In the genomic region with DNA sequence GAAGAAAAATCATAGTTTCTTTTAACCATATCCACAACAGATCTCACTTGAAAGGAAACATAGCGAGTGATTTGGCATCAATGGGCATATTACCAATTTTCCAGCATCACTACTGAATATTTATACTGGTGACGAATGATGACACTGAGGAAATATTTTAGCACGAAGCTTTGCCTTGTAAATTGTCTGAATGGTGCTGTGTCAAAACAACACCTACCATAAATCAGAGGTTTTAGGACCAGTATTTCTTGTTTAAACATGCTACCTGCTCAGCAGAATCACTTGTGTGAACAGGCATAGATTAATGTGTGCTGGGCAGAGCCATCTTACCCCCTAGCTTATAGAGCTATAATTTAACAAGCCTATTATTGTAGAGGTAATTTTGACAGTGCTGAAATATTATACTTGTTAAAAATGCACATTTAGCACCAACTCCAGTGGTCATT, we compare ENCODE assay signal across 13 cellular contexts.
A peak's percentile ranks its signal among the peaks of the same experiment; 100 is the strongest.
DNase-seq lines count a peak whose midpoint lies in the region; ATAC-seq, FAIRE-seq and TF ChIP-seq lines count a peak whose summit lies in the region.
"Had no signal": no experiment of that assay in that cellular context is flagged by ENCODE, and none has a peak within 500 bp of the region (broad histone marks: within the 10 kb centered on the region; RNA-seq: fewer than 3 reads in every experiment).

No MANE protein-coding gene starts in this region.

- H4K20me1 ChIP-seq in H1 (replicated peaks in 1 of 2; ENCODE audit: control insufficient read depth in 1 of 2, insufficient read depth in 2 of 2, low read length in 2 of 2): no peaks in the 10 kb centered on the region

- no peak overlapping the region for H3K4ac ChIP-seq in H1 (replicated peaks; ENCODE audit: insufficient read length, low read depth, low read length)

- H2BK12ac ChIP-seq in H1 (ENCODE audit: low read depth, low read length): no peak overlapping the region

- H3K18ac ChIP-seq in H1 (ENCODE audit: extremely low read depth, low read length): no peak overlapping the region

- no peaks in the 10 kb centered on the region for H3K79me1 ChIP-seq in H1 (ENCODE audit: low read depth, low read length)

- peak; percentile 18 for DNase-seq in HFFc6
- DNase-seq in NCI-H69 (lab: John Stamatoyannopoulos, UW): peak; percentile 54
- DNase-seq in H1 (ENCODE audit: low read depth in 1 of 2, low spot score in 2 of 2): no peak
- peak; percentile 58 for DNase-seq in pulmonary artery endothelial cell (ENCODE audit: low read depth, low spot score)
- no peak for DNase-seq in HK-2 (ENCODE audit: unreplicated experiment)
- no peak for DNase-seq in mucosa of gallbladder (ENCODE audit: low spot score)
- no peak for DNase-seq in NCI-H226
- no peak for DNase-seq in sciatic nerve (ENCODE audit: low spot score)
- DNase-seq: activated naive CD8-positive, alpha-beta T cell treated with anti-CD3 and anti-CD28 coated beads for 36 hours; Calu3; colonic mucosa had no signal

- peaks cover 41% of the 10 kb centered on the region for H3K4me1 Mint-ChIP-seq in HFFc6 (ENCODE audit: low read depth)
- H3K4me1 Mint-ChIP-seq: activated naive CD8-positive, alpha-beta T cell treated with anti-CD3 and anti-CD28 coated beads for 36 hours had no signal

- peaks cover 0 to 10% (median 3%) of the 10 kb centered on the region in 4 experiments; a peak in 3 of 7 replicates for H3K4me1 ChIP-seq in H1 (replicated peaks in 1 of 4; ENCODE audit: control insufficient read depth in 3 of 4, insufficient read depth in 4 of 4, low read length in 3 of 4)
- H3K4me1 ChIP-seq: colonic mucosa had no signal

- H3K23me2 ChIP-seq in H1 (ENCODE audit: low read depth, low read length): no peaks in the 10 kb centered on the region

- no peak overlapping the region for H3K27ac ChIP-seq in H1 (ENCODE audit: low read depth, low read length)
- H3K27ac ChIP-seq: colonic mucosa had no signal

- no peak for TF ChIP-seq RAD21 in H1 (IDR thresholded peaks at IDR 0.05 in 1 of 2, conservative IDR thresholded peaks at IDR 0.05 in 1 of 2; ENCODE audit: low read depth in 2 of 2, low read length in 2 of 2)

- no peak overlapping the region for H3K4me3 Mint-ChIP-seq in HFFc6
- H3K4me3 Mint-ChIP-seq: activated naive CD8-positive, alpha-beta T cell treated with anti-CD3 and anti-CD28 coated beads for 36 hours; nephron had no signal

- POLR2A ChIA-PET in H1 (lab: Charles Lee; ENCODE audit: partially characterized antibody): interaction anchor here (0.6 kb wide), 1 partner anchor 308 kb away, joined by 3 read pairs; no protein-coding TSS in a partner anchor

- 57% methylated on average over 3 of the region's 3 CpGs; no CpG with 5 or more reads in 1 of the 2 experiments for WGBS in H1 (ENCODE audit: extremely low coverage in 1 of 2, insufficient coverage in 1 of 2, insufficient read length in 1 of 2, insufficient replicate concordance in 2 of 2, low coverage in 1 of 2, low lambda C conversion rate in 2 of 2, missing lambda C conversion rate in 1 of 2), 2 experiments

- no peaks in the 10 kb centered on the region for H3K79me2 ChIP-seq in H1 (ENCODE audit: control insufficient read depth in 1 of 2, insufficient read depth in 2 of 2, low read length in 2 of 2)

- no peak overlapping the region for H3K9ac ChIP-seq in H1 (replicated peaks in 1 of 4; ENCODE audit: extremely low read depth in 1 of 4, low read depth in 3 of 4, low read length in 3 of 4)

- H2AK5ac ChIP-seq in H1 (ENCODE audit: low read depth, low read length): no peak overlapping the region

- no peak overlapping the region for H3K56ac ChIP-seq in H1 (replicated peaks; ENCODE audit: insufficient read length, low read depth, low read length)

- no peak overlapping the region for H2BK120ac ChIP-seq in H1 (replicated peaks; ENCODE audit: low read depth, low read length)

- H2AFZ ChIP-seq in H1 (ENCODE audit: low read length): no peak overlapping the region

- 0 out of 4 replicates have a peak overlapping the region, but pooled peaks have one; percentile 18 to 19 for H3K4me2 ChIP-seq in H1 (ENCODE audit: insufficient read depth in 1 of 2, low read depth in 2 of 2, low read length in 2 of 2)

- H4K8ac ChIP-seq in H1 (ENCODE audit: extremely low read depth, insufficient read depth, low read length): no peak overlapping the region

- peaks cover 0 to 3% (median under 1%) of the 10 kb centered on the region in 4 experiments; a peak in 4 of 7 replicates for H3K27me3 ChIP-seq in H1 (replicated peaks in 1 of 4; ENCODE audit: control insufficient read depth in 3 of 4, extremely low read depth in 1 of 4, insufficient read depth in 3 of 4, low read length in 3 of 4)
- H3K27me3 ChIP-seq: colonic mucosa had no signal

- H4K5ac ChIP-seq in H1 (ENCODE audit: insufficient read length, low read depth, low read length): no peak overlapping the region

- H3K23ac ChIP-seq in H1 (ENCODE audit: insufficient read length): no peak overlapping the region

- no peak overlapping the region for H2BK15ac ChIP-seq in H1 (ENCODE audit: low read length)

- no peaks in the 10 kb centered on the region for H3K9me3 Mint-ChIP-seq in HFFc6
- H3K9me3 Mint-ChIP-seq: activated naive CD8-positive, alpha-beta T cell treated with anti-CD3 and anti-CD28 coated beads for 36 hours; nephron had no signal

- FAIRE-seq in H1 (lab: Jason Lieb, UNC): no peak
- FAIRE-seq: K562 had no signal

- TF ChIP-seq EP300 in H1 (IDR thresholded peaks at IDR 0.05; ENCODE audit: borderline replicate concordance in 1 of 2, low read depth in 2 of 2, low read length in 2 of 2): no peak

- H3K4me3 ChIP-seq in H1 (ENCODE audit: extremely low read depth in 1 of 4, insufficient read depth in 2 of 4, low read depth in 3 of 4, low read length in 4 of 4): no peak overlapping the region
- H3K4me3 ChIP-seq: colonic mucosa, K562 had no signal

- intact Hi-C loops in sciatic nerve (cut with DNase I): no loop called here

- H3K27me3 Mint-ChIP-seq in HFFc6 (ENCODE audit: insufficient read depth): no peaks in the 10 kb centered on the region
- H3K27me3 Mint-ChIP-seq: activated naive CD8-positive, alpha-beta T cell treated with anti-CD3 and anti-CD28 coated beads for 36 hours had no signal

- TF ChIP-seq CTCF in HFFc6 (IDR thresholded peaks at IDR 0.05) (no peak), H1 (IDR thresholded peaks at IDR 0.05; ENCODE audit: control extremely low read depth in 1 of 3, insufficient read depth in 1 of 3, low read depth in 1 of 3, low read length in 3 of 3) (no peak)

- TF ChIP-seq POLR2A in H1 (IDR thresholded peaks at IDR 0.05; ENCODE audit: control extremely low read depth in 1 of 2, low read depth in 2 of 2, low read length in 2 of 2): no peak

- H3K14ac ChIP-seq in H1 (ENCODE audit: insufficient read length): no peak overlapping the region

- CTCF ChIA-PET in H1 (lab: Charles Lee; ENCODE audit: partially characterized antibody): interaction anchor here (0.6 to 3.6 kb wide), 9 partner anchors 9 to 329 kb away, joined by 3 to 13 read pairs (median 3); no protein-coding TSS in a partner anchor

- no peak overlapping the region for H2BK20ac ChIP-seq in H1 (ENCODE audit: low read length)

- no peak overlapping the region for H4K91ac ChIP-seq in H1 (replicated peaks; ENCODE audit: insufficient read length, low read length)

- peaks cover 24% of the 10 kb centered on the region; the same call in 1 of the 2 replicates for H3K36me3 Mint-ChIP-seq in HFFc6 (ENCODE audit: low read depth)

- no peaks in the 10 kb centered on the region for H3K36me3 ChIP-seq in H1 (ENCODE audit: control insufficient read depth in 2 of 4, insufficient read depth in 4 of 4, low read length in 3 of 4)
- H3K36me3 ChIP-seq: colonic mucosa had no signal

- ATAC-seq in sciatic nerve: no peak
- ATAC-seq: K562 had no signal

- no peak overlapping the region for H2BK5ac ChIP-seq in H1 (ENCODE audit: low read depth, low read length)

- H3K27ac Mint-ChIP-seq in HFFc6: peak overlapping the region; percentile 15; the same call in 1 of the 2 replicates
- H3K27ac Mint-ChIP-seq: activated naive CD8-positive, alpha-beta T cell treated with anti-CD3 and anti-CD28 coated beads for 36 hours; nephron had no signal

- no peaks in the 10 kb centered on the region for H3K9me3 ChIP-seq in H1 (ENCODE audit: insufficient read depth in 2 of 2, low read depth in 1 of 2, low read length in 1 of 2)
- H3K9me3 ChIP-seq: colonic mucosa had no signal

TF ChIP-seq in H1, 55 proteins besides CTCF, POLR2A, EP300 and RAD21 (continues in another document):
- TF ChIP-seq CHD2 (IDR thresholded peaks at IDR 0.05; ENCODE audit: low read length) (no peak), SIRT6 (IDR thresholded peaks at IDR 0.05; ENCODE audit: low read length) (no peak), BACH1 (IDR thresholded peaks at IDR 0.05; ENCODE audit: low read length) (no peak), BRCA1 (IDR thresholded peaks at IDR 0.05; ENCODE audit: low read depth, low read length) (no peak), JUND (IDR thresholded peaks at IDR 0.05; ENCODE audit: low read length) (no peak)

Comparison
In these comparisons a context has a peak if more than half of its experiments do, and no peak if none do; other contexts are left out.
1. DNase-seq: peak in HFFc6 (single experiment), NCI-H69 (single experiment) and pulmonary artery endothelial cell (single experiment); none in H1 (0 of 2), HK-2 (single experiment), mucosa of gallbladder (single experiment), NCI-H226 (single experiment) and sciatic nerve (single experiment).